Comparison of ENCODE assay signal across 20 cellular contexts in genomic region chr6:35357671-35358070, GRCh38. TPM values are rescaled to one million over a fixed set of nuclear protein-coding genes. Genes with fewer than 3 reads are reported as not detected.
DNase-seq lines count a peak whose midpoint lies in the region; ATAC-seq and TF ChIP-seq lines count a peak whose summit lies in the region.
"Had no signal": no experiment of that assay in that cellular context is flagged by ENCODE, and none has a peak within 500 bp of the region (broad histone marks: within the 10 kb centered on the region; RNA-seq: fewer than 3 reads in every experiment).

No MANE protein-coding gene starts in this region.

- peaks cover 92% of the 10 kb centered on the region for H3K79me2 ChIP-seq in osteoblast (ENCODE audit: insufficient read depth, low read length)

- no peak overlapping the region for H3K4me3 Mint-ChIP-seq in activated T-helper 17 cell treated with anti-CD3 and anti-CD28 coated beads, Interleukin-2, amount 50 U/mL, for 72 hours

- WGBS in right cardiac atrium, result 53% methylated on average over 4 of the region's 4 CpGs

- peaks cover 5% of the 10 kb centered on the region for H4K20me1 ChIP-seq in osteoblast (ENCODE audit: insufficient read depth, low read length)

- peaks cover 37% of the 10 kb centered on the region for H3K4me1 Mint-ChIP-seq in activated T-helper 17 cell treated with anti-CD3 and anti-CD28 coated beads, Interleukin-2, amount 50 U/mL, for 72 hours

- H3K27me3 ChIP-seq in right cardiac atrium (ENCODE audit: control insufficient read depth, insufficient read depth) (no peaks in the 10 kb centered on the region), osteoblast (ENCODE audit: insufficient read depth, low read length) (no peaks in the 10 kb centered on the region), stomach smooth muscle (ENCODE audit: control insufficient read depth in 1 of 2, insufficient read depth in 2 of 2, low read length in 2 of 2) (no peaks in the 10 kb centered on the region)
- H3K27me3 ChIP-seq: BE2C had no signal

- H3K27me3 Mint-ChIP-seq in activated T-helper 17 cell treated with anti-CD3 and anti-CD28 coated beads, Interleukin-2, amount 50 U/mL, for 72 hours, result no peaks in the 10 kb centered on the region

- ATAC-seq in right cardiac atrium (no peak), left cardiac atrium (no peak), HG03095 (IDR thresholded peaks at IDR 0.05; ENCODE audit: unreplicated experiment) (no peak), GM19324 (IDR thresholded peaks at IDR 0.05; ENCODE audit: low FRiP score, unreplicated experiment) (no peak)
- no peak for ATAC-seq in activated T-helper 17 cell treated with anti-CD3 and anti-CD28 coated beads, Interleukin-2, amount 50 U/mL, for 72 hours (replicated peaks)

- peaks cover 65% of the 10 kb centered on the region for H3K36me3 Mint-ChIP-seq in activated T-helper 17 cell treated with anti-CD3 and anti-CD28 coated beads, Interleukin-2, amount 50 U/mL, for 72 hours (ENCODE audit: low read depth)

- intact Hi-C loops in right cardiac atrium (cut with DNase I), result no loop called here
- intact Hi-C loops in left cardiac atrium (cut with DNase I), result loop anchor here (2.0 to 10.0 kb wide), 2 partner anchors 19 to 47 kb away; no protein-coding TSS in a partner anchor

- no peak for TF ChIP-seq CTCF in osteoblast (IDR thresholded peaks at IDR 0.05; ENCODE audit: extremely low read depth, low read depth, low read length)

- H3K4me3 ChIP-seq in right cardiac atrium (ENCODE audit: low read length) (no peak overlapping the region), osteoblast (ENCODE audit: insufficient read depth, low read length) (no peak overlapping the region), stomach smooth muscle (ENCODE audit: low read length in 2 of 2) (no peak overlapping the region)

- no peaks in the 10 kb centered on the region for H3K9me3 Mint-ChIP-seq in activated T-helper 17 cell treated with anti-CD3 and anti-CD28 coated beads, Interleukin-2, amount 50 U/mL, for 72 hours

- no peak overlapping the region for H3K9ac ChIP-seq in stomach smooth muscle (ENCODE audit: low read length in 2 of 2)

- H3K9me3 ChIP-seq in right cardiac atrium (ENCODE audit: control insufficient read depth, low read length), result no peaks in the 10 kb centered on the region
- no peaks in the 10 kb centered on the region for H3K9me3 ChIP-seq in osteoblast (ENCODE audit: low read depth, low read length)
- H3K9me3 ChIP-seq in stomach smooth muscle (ENCODE audit: control insufficient read depth in 2 of 2, low read length in 2 of 2), result no peaks in the 10 kb centered on the region
- H3K9me3 ChIP-seq: BE2C, Caco-2 had no signal

- no peak overlapping the region for H3K4me2 ChIP-seq in osteoblast (ENCODE audit: insufficient read depth, low read length)

- peaks cover 37% of the 10 kb centered on the region for H3K4me1 ChIP-seq in right cardiac atrium (ENCODE audit: control insufficient read depth, insufficient read depth, low read length)
- peaks cover 38% of the 10 kb centered on the region for H3K4me1 ChIP-seq in osteoblast (ENCODE audit: insufficient read depth, low read length)
- peaks cover 49% of the 10 kb centered on the region for H3K4me1 ChIP-seq in stomach smooth muscle (ENCODE audit: control insufficient read depth, insufficient read depth, low read length)

- H2AFZ ChIP-seq in osteoblast (ENCODE audit: low read length), result no peak overlapping the region

- H3K27ac Mint-ChIP-seq in activated T-helper 17 cell treated with anti-CD3 and anti-CD28 coated beads, Interleukin-2, amount 50 U/mL, for 72 hours, result peak overlapping the region; percentile 12

- DNase-seq in right cardiac atrium (peak; percentile 40 to 74 (median 66)), left cardiac atrium (no peak), osteoblast (ENCODE audit: insufficient read length, low spot score, missing footprints) (no peak), putamen (ENCODE audit: low spot score) (no peak)
- DNase-seq: BE2C, Caco-2, GOT3, HCEC 1CT, Karpas-422, MV-4-11, NCI-H1694, NCI-H2081, NCI-H2171, NCI-H345, NCI-H774, SHP77 had no signal

- H3K27ac ChIP-seq in right cardiac atrium (ENCODE audit: low read length), result no peak overlapping the region
- H3K27ac ChIP-seq in osteoblast (ENCODE audit: low read depth, low read length), result peak overlapping the region; percentile 87
- peak overlapping the region; percentile 76 for H3K27ac ChIP-seq in stomach smooth muscle (ENCODE audit: low read length)

- H3K36me3 ChIP-seq in osteoblast (ENCODE audit: insufficient read depth, low read length), result peaks cover 63% of the 10 kb centered on the region
- H3K36me3 ChIP-seq in stomach smooth muscle (ENCODE audit: control insufficient read depth in 2 of 2, insufficient read depth in 2 of 2, low read length in 2 of 2), result peaks cover 13 to 16% of the 10 kb centered on the region in 2 donors

RNA-seq across cellular contexts. Expression of gene PPARD, which starts 15.3 kb away (rescaled TPM):
- total RNA-seq in right cardiac atrium (10 to 100 TPM; 20.5 to 22.6 (median 21.3) TPM), left cardiac atrium (10 to 100 TPM; 14.1 to 21.3 TPM), osteoblast (12.3 and 13.3 TPM in 2 replicates)
- 21.2 TPM for polyA plus RNA-seq in right cardiac atrium
- total RNA-seq in activated T-helper 17 cell treated with anti-CD3 and anti-CD28 coated beads, Interleukin-2, amount 50 U/mL, for 72 hours, result 10 to 100 TPM; 21.0 to 27.9 TPM

Comparison
In these comparisons a context has a peak if more than half of its experiments do, and no peak if none do; other contexts are left out.
1. DNase-seq: peak in right cardiac atrium (3 of 3); none in left cardiac atrium (single experiment), osteoblast (single experiment) and putamen (single experiment).
2. intact Hi-C loops: an anchor here in left cardiac atrium (2.0 to 10.0 kb wide); none called in right cardiac atrium.